8 cellular contexts compared by ENCODE assay signal in the genomic region with DNA sequence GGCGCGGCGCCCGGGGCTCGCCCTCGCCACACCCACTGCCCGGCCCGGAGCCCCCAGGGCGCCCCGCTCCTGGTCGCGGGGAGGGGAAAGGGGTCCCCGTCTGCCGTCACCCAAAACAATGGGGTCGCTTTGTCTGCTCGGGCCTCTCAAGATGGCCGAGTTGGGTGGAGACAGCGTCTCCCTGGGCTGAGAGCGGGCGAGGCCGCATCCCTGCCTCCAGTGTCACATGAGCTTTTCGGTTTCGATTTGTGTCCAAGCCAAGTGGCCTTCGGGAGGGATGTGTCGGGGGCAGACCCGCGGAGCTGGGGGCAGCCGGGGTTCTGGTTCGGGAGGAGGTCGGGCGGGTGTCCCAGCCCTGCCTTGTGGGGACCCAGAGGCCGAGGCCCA. TPM values are rescaled to one million over a fixed set of nuclear protein-coding genes. Genes with fewer than 3 reads are reported as not detected.
DNase-seq lines count a peak whose midpoint lies in the region; ATAC-seq, FAIRE-seq and TF ChIP-seq lines count a peak whose summit lies in the region.

No MANE protein-coding gene starts in this region.

- peak overlapping the region; percentile 99 for H3K4me3 ChIP-seq in effector memory CD4-positive, alpha-beta T cell (ENCODE audit: insufficient read depth, low read depth, low read length, poor library complexity, severe bottlenecking)
- peak overlapping the region; percentile 94 to 99 for H3K4me3 ChIP-seq in mesenchymal stem cell (ENCODE audit: insufficient read depth in 1 of 2, low read depth in 1 of 2, low read length in 2 of 2)

- peak overlapping the region in 1 of 2 experiments; percentile 10 for H3K23ac ChIP-seq in mesenchymal stem cell (ENCODE audit: low read length in 2 of 2)

- H3K4ac ChIP-seq in mesenchymal stem cell (ENCODE audit: low read depth in 1 of 2, low read length in 2 of 2), result peak overlapping the region; percentile 99 to 100

- peak overlapping the region; percentile 81 for H2BK120ac ChIP-seq in mesenchymal stem cell (ENCODE audit: low read depth, low read length)

- DNase-seq in GM18507 (ENCODE audit: extremely low spot score, insufficient read length, low read depth), result no peak
- DNase-seq in NCI-H2171 (lab: John Stamatoyannopoulos, UW), result peak; percentile 52
- DNase-seq in activated CD8-positive, alpha-beta memory T cell treated with anti-CD3 and anti-CD28 coated beads for 4 hours (ENCODE audit: low read depth in 2 of 2), result peak; percentile 14 to 31
- peak; percentile 33 to 51 (median 39) for DNase-seq in effector memory CD4-positive, alpha-beta T cell
- peak; percentile 83 for DNase-seq in mesenchymal stem cell
- DNase-seq in stimulated activated CD8-positive, alpha-beta memory T cell treated with anti-CD3 and anti-CD28 coated beads, Interleukin-2, amount 100 ng/mL, for 48 hours (ENCODE audit: low read depth in 2 of 2), result peak; percentile 40 to 51

- peak; percentile 59 for FAIRE-seq in GM18507 (lab: Jason Lieb, UNC)

- H2BK5ac ChIP-seq in mesenchymal stem cell (ENCODE audit: low read depth, low read length, poor library complexity, severe bottlenecking), result peak overlapping the region; percentile 34

- peak overlapping the region; percentile 89 for H4K8ac ChIP-seq in mesenchymal stem cell (ENCODE audit: low read length)

- no peaks in the 10 kb centered on the region for H3K27me3 ChIP-seq in effector memory CD4-positive, alpha-beta T cell (replicated peaks; ENCODE audit: control insufficient read depth, insufficient read depth, low read length, poor library complexity, severe bottlenecking)
- H3K27me3 ChIP-seq in mesenchymal stem cell (ENCODE audit: control insufficient read depth in 1 of 2, insufficient read depth in 1 of 2, low read length in 2 of 2), result no peaks in the 10 kb centered on the region

- H3K27ac ChIP-seq in 22Rv1, result peak overlapping the region; percentile 84
- peak overlapping the region; percentile 82 for H3K27ac ChIP-seq in effector memory CD4-positive, alpha-beta T cell (ENCODE audit: insufficient read depth, low read length, poor library complexity, severe bottlenecking)
- H3K27ac ChIP-seq in mesenchymal stem cell (ENCODE audit: low read length, poor library complexity, severe bottlenecking), result peak overlapping the region; percentile 61

- H3K36me3 ChIP-seq in effector memory CD4-positive, alpha-beta T cell (ENCODE audit: control insufficient read depth, insufficient read depth, low read length), result peaks cover 5% of the 10 kb centered on the region
- H3K36me3 ChIP-seq in mesenchymal stem cell (ENCODE audit: control insufficient read depth in 1 of 2, insufficient read depth in 2 of 2, low read depth in 1 of 2, low read length in 2 of 2), result peaks cover 11 to 16% of the 10 kb centered on the region in 2 experiments

- H3K4me2 ChIP-seq in mesenchymal stem cell (ENCODE audit: low read length, poor library complexity, severe bottlenecking), result peak overlapping the region; percentile 88

- peaks cover 9% of the 10 kb centered on the region for H3K79me1 ChIP-seq in mesenchymal stem cell (replicated peaks; ENCODE audit: low read length, poor library complexity, severe bottlenecking)

- peak overlapping the region; percentile 88 for H2BK15ac ChIP-seq in mesenchymal stem cell (ENCODE audit: low read depth, poor library complexity, severe bottlenecking)

- no peaks in the 10 kb centered on the region for H3K9me3 ChIP-seq in effector memory CD4-positive, alpha-beta T cell (ENCODE audit: control insufficient read depth, low read length)
- no peaks in the 10 kb centered on the region for H3K9me3 ChIP-seq in mesenchymal stem cell (ENCODE audit: control insufficient read depth, low read length)

- TF ChIP-seq CTCF in 22Rv1 (IDR thresholded peaks at IDR 0.05), result no peak

- H4K91ac ChIP-seq in mesenchymal stem cell (ENCODE audit: low read length), result peak overlapping the region; percentile 98

- peak overlapping the region; percentile 83 for H2AFZ ChIP-seq in mesenchymal stem cell (ENCODE audit: low read depth, low read length)

- H2AK5ac ChIP-seq in mesenchymal stem cell (ENCODE audit: low read length, severe bottlenecking), result no peak overlapping the region

- no peak overlapping the region for H2BK12ac ChIP-seq in mesenchymal stem cell (ENCODE audit: low read length in 2 of 2)

- peak; percentile 30 for ATAC-seq in HG02973 (IDR thresholded peaks at IDR 0.05; ENCODE audit: unreplicated experiment)

- H3K9ac ChIP-seq in mesenchymal stem cell (ENCODE audit: low read length), result peak overlapping the region; percentile 99

- H3K18ac ChIP-seq in mesenchymal stem cell (ENCODE audit: low read depth in 1 of 2, low read length in 2 of 2), result peak overlapping the region; percentile 91 to 100

- WGBS in mesenchymal stem cell, result under 1% methylated on average over 32 of the region's 32 CpGs

- H3K4me1 ChIP-seq in effector memory CD4-positive, alpha-beta T cell (ENCODE audit: control insufficient read depth, insufficient read depth, low read length, poor library complexity, severe bottlenecking), result no peaks in the 10 kb centered on the region
- H3K4me1 ChIP-seq in mesenchymal stem cell (ENCODE audit: control insufficient read depth, insufficient read depth, low read depth, low read length), result peaks cover 29% of the 10 kb centered on the region

- peak overlapping the region; percentile 72 to 89 for H3K14ac ChIP-seq in mesenchymal stem cell (ENCODE audit: low read length in 2 of 2)

RNA-seq across cellular contexts. Expression of a gene that starts 0.8 kb away (rescaled TPM):
- 97.7 TPM for polyA plus RNA-seq in mesenchymal stem cell (2013, experiment 1 of 2)
- polyA plus RNA-seq in mesenchymal stem cell (2013, experiment 2 of 2), result 90.8 TPM
